10 cellular contexts compared by ENCODE assay signal in the genomic region with DNA sequence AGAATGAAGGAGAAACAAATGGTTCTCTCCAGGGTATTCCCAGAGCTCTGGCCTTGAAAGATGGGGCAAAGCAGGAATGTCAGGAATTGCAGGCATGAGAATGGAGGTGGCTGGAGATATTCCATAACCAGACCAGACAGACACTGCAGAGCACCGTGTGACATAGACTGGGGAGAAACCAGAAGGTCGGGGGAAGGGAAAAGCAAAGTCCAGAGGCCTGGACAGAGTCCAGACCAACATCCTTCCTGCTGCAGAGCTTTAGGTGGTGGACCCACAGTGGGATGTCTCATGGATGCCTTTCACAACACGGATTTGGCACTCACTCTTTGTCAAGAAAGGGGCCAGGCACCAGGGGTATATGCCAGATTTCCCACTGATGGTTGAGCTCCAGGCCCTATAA.
DNase-seq lines count a peak whose midpoint lies in the region; ATAC-seq and TF ChIP-seq lines count a peak whose summit lies in the region.
"Had no signal": no experiment of that assay in that cellular context is flagged by ENCODE, and none has a peak within 500 bp of the region (broad histone marks: within the 10 kb centered on the region; RNA-seq: fewer than 3 reads in every experiment).

No MANE protein-coding gene starts in this region.

- no peaks in the 10 kb centered on the region for H3K27me3 ChIP-seq in MM.1S (replicated peaks; ENCODE audit: insufficient read depth, low read length)
- no peaks in the 10 kb centered on the region for H3K27me3 ChIP-seq in neutrophil

- no peak overlapping the region for H3K4me3 Mint-ChIP-seq in dendritic cell treated with granulocyte-macrophage colony-stimulating factor and Interleukin-4, amounts not matched to agents 40 ng/mL and 50 ng/mL, for 4 days
- H3K4me3 Mint-ChIP-seq in stimulated activated naive CD8-positive, alpha-beta T cell treated with anti-CD3 and anti-CD28 coated beads, Interleukin-15, amount 100 ng/mL, for 72 hours, result no peak overlapping the region

- H3K4me1 ChIP-seq in MM.1S (ENCODE audit: low read length) (peaks cover 24% of the 10 kb centered on the region), neutrophil (ENCODE audit: control insufficient read depth in 1 of 2, insufficient read depth in 1 of 2, low read depth in 1 of 2, low read length in 1 of 2) (peaks cover 21 to 22% of the 10 kb centered on the region in 2 experiments)

- no peaks in the 10 kb centered on the region for H3K9me3 Mint-ChIP-seq in dendritic cell treated with granulocyte-macrophage colony-stimulating factor and Interleukin-4, amounts not matched to agents 40 ng/mL and 50 ng/mL, for 4 days
- H3K9me3 Mint-ChIP-seq in stimulated activated naive CD8-positive, alpha-beta T cell treated with anti-CD3 and anti-CD28 coated beads, Interleukin-15, amount 100 ng/mL, for 72 hours, result peaks cover 12 to 37% of the 10 kb centered on the region in 2 donors

- H3K27ac ChIP-seq in MM.1S (ENCODE audit: low read length), result peak overlapping the region; percentile 94; the same call in 1 of the 2 replicates
- H3K27ac ChIP-seq in neutrophil, result peak overlapping the region; percentile 87

- peak; percentile 99 for DNase-seq in EH (ENCODE audit: low read depth)
- DNase-seq in MM.1S, result no peak
- DNase-seq in activated CD4-positive, CD25-positive, alpha-beta regulatory T cell (lab: John Stamatoyannopoulos, UW), result no peak
- DNase-seq in stimulated activated naive CD8-positive, alpha-beta T cell treated with anti-CD3 and anti-CD28 coated beads, Interleukin-15, amount 100 ng/mL, for 72 hours, result no peak
- DNase-seq: activated effector memory CD4-positive, alpha-beta T cell treated with Interleukin-2 at 50 U/mL for 16 hours; left ventricle myocardium superior had no signal

- no peak overlapping the region for H3K4me2 ChIP-seq in MM.1S (ENCODE audit: low read depth, low read length)

- H3K9ac ChIP-seq in MM.1S (ENCODE audit: low read length), result no peak overlapping the region

- H2AFZ ChIP-seq in MM.1S (ENCODE audit: low read length), result no peak overlapping the region

- no peaks in the 10 kb centered on the region for H3K36me3 Mint-ChIP-seq in dendritic cell treated with granulocyte-macrophage colony-stimulating factor and Interleukin-4, amounts not matched to agents 40 ng/mL and 50 ng/mL, for 4 days (ENCODE audit: low read depth)

- peaks cover 21% of the 10 kb centered on the region for H3K27me3 Mint-ChIP-seq in dendritic cell treated with granulocyte-macrophage colony-stimulating factor and Interleukin-4, amounts not matched to agents 40 ng/mL and 50 ng/mL, for 4 days
- no peaks in the 10 kb centered on the region for H3K27me3 Mint-ChIP-seq in stimulated activated naive CD8-positive, alpha-beta T cell treated with anti-CD3 and anti-CD28 coated beads, Interleukin-15, amount 100 ng/mL, for 72 hours

- H3K9me3 ChIP-seq in MM.1S (replicated peaks; ENCODE audit: insufficient read depth, low read length), result no peaks in the 10 kb centered on the region
- H3K9me3 ChIP-seq in neutrophil, result no peaks in the 10 kb centered on the region

- no peaks in the 10 kb centered on the region for H3K79me2 ChIP-seq in MM.1S (ENCODE audit: low read length)

- intact Hi-C loops in dendritic cell treated with granulocyte-macrophage colony-stimulating factor and Interleukin-4, amounts not matched to agents 40 ng/mL and 50 ng/mL, for 4 days (cut with micrococcal nuclease), result loop anchor here (5.0 kb wide), 1 partner anchor 148 kb away; no protein-coding TSS in a partner anchor

- peak overlapping the region; percentile 82 for H3K27ac Mint-ChIP-seq in dendritic cell treated with granulocyte-macrophage colony-stimulating factor and Interleukin-4, amounts not matched to agents 40 ng/mL and 50 ng/mL, for 4 days
- H3K27ac Mint-ChIP-seq in stimulated activated naive CD8-positive, alpha-beta T cell treated with anti-CD3 and anti-CD28 coated beads, Interleukin-15, amount 100 ng/mL, for 72 hours, result peak overlapping the region in 1 of 2 donors; percentile 69

- no peaks in the 10 kb centered on the region for H3K9me2 ChIP-seq in MM.1S (replicated peaks; ENCODE audit: insufficient read depth, low read length)

- H4K20me1 ChIP-seq in MM.1S (ENCODE audit: insufficient read depth, low read length), result no peaks in the 10 kb centered on the region

- no peaks in the 10 kb centered on the region for H3K36me3 ChIP-seq in MM.1S (replicated peaks; ENCODE audit: insufficient read depth, low read length)
- H3K36me3 ChIP-seq in neutrophil, result no peaks in the 10 kb centered on the region

- no peak for TF ChIP-seq CTCF in MM.1S (IDR thresholded peaks at IDR 0.05; ENCODE audit: low read length)
- no peak for TF ChIP-seq CTCF in neutrophil (IDR thresholded peaks at IDR 0.05)

- peaks cover 16% of the 10 kb centered on the region for H3F3A ChIP-seq in MM.1S (ENCODE audit: insufficient read depth, low read length)

- peaks cover 51% of the 10 kb centered on the region for H3K4me1 Mint-ChIP-seq in dendritic cell treated with granulocyte-macrophage colony-stimulating factor and Interleukin-4, amounts not matched to agents 40 ng/mL and 50 ng/mL, for 4 days (ENCODE audit: low read depth)
- H3K4me1 Mint-ChIP-seq in stimulated activated naive CD8-positive, alpha-beta T cell treated with anti-CD3 and anti-CD28 coated beads, Interleukin-15, amount 100 ng/mL, for 72 hours, result peaks cover 55% of the 10 kb centered on the region

- ATAC-seq in stimulated activated naive CD8-positive, alpha-beta T cell treated with anti-CD3 and anti-CD28 coated beads, Interleukin-15, amount 100 ng/mL, for 72 hours, result no peak
- no peak for ATAC-seq in GM19455 (IDR thresholded peaks at IDR 0.05; ENCODE audit: unreplicated experiment)
- ATAC-seq in GM19351 (IDR thresholded peaks at IDR 0.05; ENCODE audit: unreplicated experiment), result no peak
- ATAC-seq: left ventricle myocardium superior had no signal

- H3K4me3 ChIP-seq in MM.1S (ENCODE audit: low read length), result no peak overlapping the region
- H3K4me3 ChIP-seq in neutrophil (ENCODE audit: low read depth in 1 of 2, low read length in 1 of 2), result no peak overlapping the region
